Comparison of ENCODE assay signal across 7 cellular contexts in genomic region chr9:35690447-35691324, GRCh38. TPM values are rescaled to one million over a fixed set of nuclear protein-coding genes. Genes with fewer than 3 reads are reported as not detected.
DNase-seq lines count a peak whose midpoint lies in the region; ATAC-seq and TF ChIP-seq lines count a peak whose summit lies in the region.

No MANE protein-coding gene starts in this region.

- POLR2A ChIA-PET in activated CD8-positive, alpha-beta T cell treated with anti-CD3 and anti-CD28 coated beads for 36 hours (lab: Charles Lee), result interaction anchor here (0.6 to 3.0 kb wide), 9 partner anchors 13 to 71 kb away, joined by 3 to 12 read pairs (median 3); partner anchors contain the start of genes ARHGEF39, CCDC107, RMRP and TLN1

- H3K4me3 ChIP-seq in GM06990 (replicated peaks; ENCODE audit: low read depth, low read length), result peak overlapping the region; percentile 71
- H3K4me3 ChIP-seq in endocrine pancreas (ENCODE audit: control insufficient read depth, insufficient read depth, low read length), result no peak overlapping the region
- peak overlapping the region; percentile 66 for H3K4me3 ChIP-seq in lung

- peak; percentile 22 for ATAC-seq in activated CD8-positive, alpha-beta T cell treated with anti-CD3 and anti-CD28 coated beads for 36 hours
- ATAC-seq in lung (ENCODE audit: insufficient read depth, low FRiP score), result peak; percentile 56
- peak; percentile 27 for ATAC-seq in stimulated activated memory B cell treated with anti-CD40 and anti-IgM and Interleukin-4, amounts not matched to agents 10 μg/mL and 1 μg/mL and 100 μg/mL, for 72 hours

- H3K4me3 Mint-ChIP-seq in activated CD8-positive, alpha-beta T cell treated with anti-CD3 and anti-CD28 coated beads for 36 hours, result peak overlapping the region; percentile 72
- H3K4me3 Mint-ChIP-seq in stimulated activated memory B cell treated with anti-CD40 and anti-IgM and Interleukin-4, amounts not matched to agents 10 μg/mL and 1 μg/mL and 100 μg/mL, for 72 hours, result peak overlapping the region; percentile 95

- H3K36me3 ChIP-seq in GM06990 (ENCODE audit: control insufficient read depth, insufficient read depth, low read length), result no peaks in the 10 kb centered on the region
- H3K36me3 ChIP-seq in endocrine pancreas (ENCODE audit: control insufficient read depth, insufficient read depth, low read length), result no peaks in the 10 kb centered on the region
- H3K36me3 ChIP-seq in lung (ENCODE audit: control insufficient read depth in 2 of 2, insufficient read depth in 2 of 2, low read length in 2 of 2), result no peaks in the 10 kb centered on the region

- H3K9me3 Mint-ChIP-seq in activated CD8-positive, alpha-beta T cell treated with anti-CD3 and anti-CD28 coated beads for 36 hours, result no peaks in the 10 kb centered on the region
- H3K9me3 Mint-ChIP-seq in stimulated activated memory B cell treated with anti-CD40 and anti-IgM and Interleukin-4, amounts not matched to agents 10 μg/mL and 1 μg/mL and 100 μg/mL, for 72 hours, result no peaks in the 10 kb centered on the region

- H3K9me3 ChIP-seq in endocrine pancreas (ENCODE audit: control insufficient read depth, low read length) (no peaks in the 10 kb centered on the region), lung (ENCODE audit: control insufficient read depth in 2 of 2, insufficient read depth in 1 of 2, low read length in 1 of 2) (no peaks in the 10 kb centered on the region)

- peak overlapping the region; percentile 42 for H3K27ac Mint-ChIP-seq in activated CD8-positive, alpha-beta T cell treated with anti-CD3 and anti-CD28 coated beads for 36 hours
- H3K27ac Mint-ChIP-seq in stimulated activated memory B cell treated with anti-CD40 and anti-IgM and Interleukin-4, amounts not matched to agents 10 μg/mL and 1 μg/mL and 100 μg/mL, for 72 hours, result peak overlapping the region; percentile 83

- intact Hi-C loops in activated CD8-positive, alpha-beta T cell treated with anti-CD3 and anti-CD28 coated beads for 36 hours (cut with micrococcal nuclease), result no loop called here

- H3K9ac ChIP-seq in endocrine pancreas (ENCODE audit: control insufficient read depth, insufficient read depth, low read length), result peak overlapping the region; percentile 27

- H3K27me3 Mint-ChIP-seq in activated CD8-positive, alpha-beta T cell treated with anti-CD3 and anti-CD28 coated beads for 36 hours, result no peaks in the 10 kb centered on the region
- H3K27me3 Mint-ChIP-seq in stimulated activated memory B cell treated with anti-CD40 and anti-IgM and Interleukin-4, amounts not matched to agents 10 μg/mL and 1 μg/mL and 100 μg/mL, for 72 hours, result no peaks in the 10 kb centered on the region

- H3K27ac ChIP-seq in lung (ENCODE audit: low read depth in 1 of 2, low read length in 1 of 2), result peak overlapping the region; percentile 81 to 91

- H3K4me1 ChIP-seq in endocrine pancreas (ENCODE audit: control insufficient read depth, insufficient read depth, low read length) (no peaks in the 10 kb centered on the region), lung (ENCODE audit: control insufficient read depth in 2 of 2, insufficient read depth in 2 of 2, low read length in 2 of 2) (peaks cover 6 to 11% of the 10 kb centered on the region in 2 donors)

- H3K27me3 ChIP-seq in GM06990 (replicated peaks; ENCODE audit: control insufficient read depth, insufficient read depth, low read length) (no peaks in the 10 kb centered on the region), endocrine pancreas (ENCODE audit: control insufficient read depth, insufficient read depth, low read length) (no peaks in the 10 kb centered on the region), lung (ENCODE audit: control insufficient read depth, insufficient read depth) (no peaks in the 10 kb centered on the region)

- TF ChIP-seq CTCF in GM06990 (IDR thresholded peaks at IDR 0.05; ENCODE audit: insufficient read depth, low read length, poor library complexity, severe bottlenecking) (no peak), lung (IDR thresholded peaks at IDR 0.05; ENCODE audit: control extremely low read depth, extremely low read depth) (no peak)
- no peak for TF ChIP-seq CTCF in activated CD8-positive, alpha-beta T cell treated with anti-CD3 and anti-CD28 coated beads for 36 hours (IDR thresholded peaks at IDR 0.05)

- CTCF ChIA-PET in activated CD8-positive, alpha-beta T cell treated with anti-CD3 and anti-CD28 coated beads for 36 hours (lab: Charles Lee), result interaction anchor here (1.0 to 12.7 kb wide), 9 partner anchors 8 to 87 kb away, joined by 3 to 313 read pairs (median 4); partner anchors contain the start of genes ARHGEF39, CA9, CCDC107 and CREB3

- DNase-seq in GM06990 (ENCODE audit: extremely low read depth, insufficient read length), result no peak
- peak; percentile 27 for DNase-seq in NCI-H1694 (lab: John Stamatoyannopoulos, UW)
- DNase-seq in activated CD8-positive, alpha-beta T cell treated with anti-CD3 and anti-CD28 coated beads for 36 hours, result peak; percentile 47
- peak; percentile 65 for DNase-seq in lung (ENCODE audit: low spot score)
- no peak for DNase-seq in NCI-H446 treated with DMSO at 0.1 percent for 48 hours (lab: John Stamatoyannopoulos, UW)

- WGBS in lung, 2 donors, result 1% methylated on average over 53 to 73 of the region's 73 CpGs

- no peaks in the 10 kb centered on the region for H3K36me3 Mint-ChIP-seq in activated CD8-positive, alpha-beta T cell treated with anti-CD3 and anti-CD28 coated beads for 36 hours (ENCODE audit: low read depth)
- no peaks in the 10 kb centered on the region for H3K36me3 Mint-ChIP-seq in stimulated activated memory B cell treated with anti-CD40 and anti-IgM and Interleukin-4, amounts not matched to agents 10 μg/mL and 1 μg/mL and 100 μg/mL, for 72 hours

- H3K4me1 Mint-ChIP-seq in activated CD8-positive, alpha-beta T cell treated with anti-CD3 and anti-CD28 coated beads for 36 hours (ENCODE audit: low read depth), result peaks cover 18% of the 10 kb centered on the region
- H3K4me1 Mint-ChIP-seq in stimulated activated memory B cell treated with anti-CD40 and anti-IgM and Interleukin-4, amounts not matched to agents 10 μg/mL and 1 μg/mL and 100 μg/mL, for 72 hours, result peaks cover 20% of the 10 kb centered on the region

RNA-seq across cellular contexts. Expression of gene TPM2, which starts 1.0 kb away (rescaled TPM):
- total RNA-seq in activated CD8-positive, alpha-beta T cell treated with anti-CD3 and anti-CD28 coated beads for 36 hours, result 1 to 10 TPM; 4.8 to 5.3 TPM
- total RNA-seq in lung, result 100 to 1,000 TPM in 1 of 2 donors, 10 to 100 TPM in 1; 96.0 to 229 TPM
- polyA plus RNA-seq in lung, result 100 to 1,000 TPM; 189 to 494 TPM

RNA-seq across cellular contexts. Expression of gene CA9, which starts 17.0 kb away (rescaled TPM):
- 1 to 10 TPM; 4.5 to 4.9 TPM for total RNA-seq in activated CD8-positive, alpha-beta T cell treated with anti-CD3 and anti-CD28 coated beads for 36 hours
- total RNA-seq in lung, result 1 to 10 TPM in 1 of 2 donors, under 1 TPM in 1; 0.88 to 1.6 TPM
- 1 to 10 TPM; 1.1 to 2.4 TPM for polyA plus RNA-seq in lung

RNA-seq across cellular contexts. Expression of gene ARHGEF39, which starts 25.7 kb away (rescaled TPM):
- 10 to 100 TPM; 16.0 to 19.9 TPM for total RNA-seq in activated CD8-positive, alpha-beta T cell treated with anti-CD3 and anti-CD28 coated beads for 36 hours
- 1 to 10 TPM; 1.3 TPM for total RNA-seq in lung
- 1 to 10 TPM in 1 of 2 donors, under 1 TPM in 1; 0.47 to 1.4 TPM for polyA plus RNA-seq in lung

RNA-seq across cellular contexts. Expression of gene CCDC107, which starts 32.6 kb away (rescaled TPM):
- 10 to 100 TPM; 12.1 to 13.7 TPM for total RNA-seq in activated CD8-positive, alpha-beta T cell treated with anti-CD3 and anti-CD28 coated beads for 36 hours
- total RNA-seq in lung, result 10 to 100 TPM in 1 of 2 donors, 1 to 10 TPM in 1; 9.9 to 32.8 TPM
- polyA plus RNA-seq in lung, result 10 to 100 TPM; 29.2 to 53.9 TPM

RNA-seq across cellular contexts. Expression of gene RMRP, which starts 32.9 kb away (rescaled TPM):
- total RNA-seq in activated CD8-positive, alpha-beta T cell treated with anti-CD3 and anti-CD28 coated beads for 36 hours, result over 10,000 TPM; 13,164 to 13,311 TPM
- total RNA-seq in lung, result over 10,000 TPM; 30,229 to 39,735 TPM
- polyA plus RNA-seq in lung, result 100 to 1,000 TPM in 1 of 2 donors, 10 to 100 TPM in 1; 44.8 to 325 TPM

Comparison
In these comparisons a context has a peak if more than half of its experiments do, and no peak if none do; other contexts are left out.
1. DNase-seq: peak in NCI-H1694 (single experiment), activated CD8-positive, alpha-beta T cell treated with anti-CD3 and anti-CD28 coated beads for 36 hours (single experiment) and lung (single experiment); none in GM06990 (single experiment) and NCI-H446 treated with DMSO at 0.1 percent for 48 hours (single experiment).
2. RNA of gene TPM2, which starts 1.0 kb away (total RNA-seq): 96.0 to 229 TPM in lung; 4.8 to 5.3 TPM in activated CD8-positive, alpha-beta T cell treated with anti-CD3 and anti-CD28 coated beads for 36 hours; every median in the first group is over 10 times any median in the second.
3. RNA of gene ARHGEF39, which starts 25.7 kb away (total RNA-seq): 16.0 to 19.9 TPM in activated CD8-positive, alpha-beta T cell treated with anti-CD3 and anti-CD28 coated beads for 36 hours; 1.3 TPM in lung; every median in the first group is over 4 times any median in the second.
4. Peak in every context shown above with its lines, with median percentiles within 50 percentile points of each other: ATAC-seq.